In the genomic region with DNA sequence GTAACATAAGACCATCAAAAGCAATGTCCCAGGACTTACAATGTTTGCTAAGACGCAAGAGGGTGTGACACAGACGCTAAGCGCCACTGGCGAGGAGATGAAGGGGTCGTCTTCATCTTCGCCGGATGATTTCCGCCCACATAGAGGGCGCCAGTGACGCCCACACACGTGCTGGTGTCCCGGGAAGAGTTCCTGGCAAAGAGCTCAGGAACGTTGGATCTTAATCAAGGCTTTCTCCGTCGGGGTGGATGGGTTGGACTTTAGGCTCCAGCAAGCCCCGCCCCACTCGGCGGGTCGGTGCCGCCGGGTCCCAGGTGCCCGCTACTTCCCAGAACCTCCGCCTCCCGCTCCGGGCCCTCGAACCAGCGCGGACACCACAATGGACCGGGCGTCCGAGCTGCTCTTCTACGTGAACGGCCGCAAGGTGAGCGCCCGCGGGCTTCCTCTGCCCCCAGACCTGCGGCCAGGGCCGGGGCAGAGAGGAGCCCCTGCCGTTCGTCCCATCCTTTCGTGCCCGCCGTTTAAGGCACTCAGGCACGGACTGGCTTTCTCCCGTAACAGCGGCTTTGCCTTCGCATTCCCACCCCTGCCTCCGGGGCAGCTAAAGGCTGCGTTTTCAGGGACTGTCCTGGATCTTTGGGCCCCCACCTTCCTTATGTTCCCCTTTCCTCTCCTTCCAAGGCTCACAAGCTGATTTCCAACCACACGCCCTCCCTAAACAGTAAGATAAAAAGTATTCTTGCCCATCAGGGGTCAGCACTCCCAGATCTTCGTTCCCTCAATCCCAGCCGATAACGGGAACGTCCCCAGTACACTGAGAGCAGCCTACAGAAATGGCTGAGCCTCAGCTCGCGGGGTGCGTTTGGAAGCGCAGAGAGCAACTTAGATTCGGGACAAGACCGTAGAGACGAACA, we compare ENCODE assay signal across 9 cellular contexts. TPM values are rescaled to one million over a fixed set of nuclear protein-coding genes. Genes with fewer than 3 reads are reported as not detected.
DNase-seq lines count a peak whose midpoint lies in the region; ATAC-seq and TF ChIP-seq lines count a peak whose summit lies in the region.
"Had no signal": no experiment of that assay in that cellular context is flagged by ENCODE, and none has a peak within 500 bp of the region (broad histone marks: within the 10 kb centered on the region; RNA-seq: fewer than 3 reads in every experiment).

A gene (plus strand): TSS at position 285 of the 914 bp plus-strand sequence. CDS start 95 bp downstream, at position 380.

- peak within 1 kb of the TSS; percentile 34 to 59 (median 50) for H3K4me3 ChIP-seq in Peyer's patch
- peak within 1 kb of the TSS; percentile 73 for H3K4me3 ChIP-seq in skeletal muscle satellite cell (ENCODE audit: low read length)

- peaks cover 6% of the 10 kb centered on the region for H3K4me1 Mint-ChIP-seq in central memory CD8-positive, alpha-beta T cell

- no peaks in the 10 kb centered on the region for H3K9me3 Mint-ChIP-seq in central memory CD8-positive, alpha-beta T cell

- no peak for TF ChIP-seq POLR2A in Peyer's patch (IDR thresholded peaks at IDR 0.05)

- no peaks in the 10 kb centered on the region for H3K36me3 Mint-ChIP-seq in central memory CD8-positive, alpha-beta T cell (ENCODE audit: insufficient read depth)

- no peak for ATAC-seq in central memory CD8-positive, alpha-beta T cell (replicated peaks; ENCODE audit: extremely low read depth, poor library complexity, severe bottlenecking)
- ATAC-seq in GM21360 (IDR thresholded peaks at IDR 0.05; ENCODE audit: unreplicated experiment): no peak

- TF ChIP-seq CTCF in Peyer's patch (IDR thresholded peaks at IDR 0.05): no peak

- H3K27me3 ChIP-seq in Peyer's patch: no peaks in the 10 kb centered on the region
- no peaks in the 10 kb centered on the region for H3K27me3 ChIP-seq in skeletal muscle satellite cell (ENCODE audit: control insufficient read depth, insufficient read depth, low read length)

- H3K27ac Mint-ChIP-seq in central memory CD8-positive, alpha-beta T cell (ENCODE audit: low read depth): no peak within 1 kb of the TSS

- no peaks in the 10 kb centered on the region for H3K36me3 ChIP-seq in Peyer's patch
- H3K36me3 ChIP-seq in skeletal muscle satellite cell (ENCODE audit: insufficient read depth, low read length): peaks cover 3% of the 10 kb centered on the region

- H3K27me3 Mint-ChIP-seq in central memory CD8-positive, alpha-beta T cell: peaks cover 8% of the 10 kb centered on the region

- H3K4me2 ChIP-seq in skeletal muscle satellite cell (ENCODE audit: low read length): peak within 1 kb of the TSS; percentile 95

- H3K4me1 ChIP-seq in Peyer's patch (peaks cover 0 to 7% (median 0%) of the 10 kb centered on the region in 4 donors), skeletal muscle satellite cell (ENCODE audit: control insufficient read depth, insufficient read depth, low read length) (peaks cover 27% of the 10 kb centered on the region)

- H3K9ac ChIP-seq in skeletal muscle satellite cell (ENCODE audit: low read depth, low read length): peak within 1 kb of the TSS; percentile 72

- DNase-seq in NCI-H2029 treated with DMSO at 0.1 percent for 48 hours (lab: John Stamatoyannopoulos, UW) (peak; percentile 4), NCI-H2029 (lab: John Stamatoyannopoulos, UW) (no peak), Peyer's patch (peak; percentile 18 to 75 (median 65)), islet precursor cell (peak; percentile 84), HuH-7.5 (ENCODE audit: low spot score) (no peak)
- DNase-seq in central memory CD8-positive, alpha-beta T cell (ENCODE audit: low spot score in 2 of 2): no peak

- H3K9me3 ChIP-seq in Peyer's patch: no peaks in the 10 kb centered on the region
- no peaks in the 10 kb centered on the region for H3K9me3 ChIP-seq in skeletal muscle satellite cell (replicated peaks; ENCODE audit: low read length)

- peak within 1 kb of the TSS; percentile 75 for H3K4me3 Mint-ChIP-seq in central memory CD8-positive, alpha-beta T cell

- H3K27ac ChIP-seq in Peyer's patch: peak within 1 kb of the TSS; percentile 33 to 70 (median 45)
- H3K27ac ChIP-seq: 22Rv1 had no signal

RNA-seq across cellular contexts. Expression of the gene that starts here (rescaled TPM):
- 10 to 100 TPM in 3 of 4 donors, 1 to 10 TPM in 1; 7.9 to 36.3 (median 30.0) TPM for total RNA-seq in Peyer's patch
- total RNA-seq in skeletal muscle satellite cell (2012; rRNA removed): 150 and 223 TPM in 2 replicates

Comparison
In these comparisons a context has a peak if more than half of its experiments do, and no peak if none do; other contexts are left out.
1. DNase-seq: peak in NCI-H2029 treated with DMSO at 0.1 percent for 48 hours (single experiment), Peyer's patch (3 of 3) and islet precursor cell (single experiment); none in NCI-H2029 (single experiment), central memory CD8-positive, alpha-beta T cell (0 of 2) and HuH-7.5 (single experiment).